23 cellular contexts compared by ENCODE assay signal in the genomic region with DNA sequence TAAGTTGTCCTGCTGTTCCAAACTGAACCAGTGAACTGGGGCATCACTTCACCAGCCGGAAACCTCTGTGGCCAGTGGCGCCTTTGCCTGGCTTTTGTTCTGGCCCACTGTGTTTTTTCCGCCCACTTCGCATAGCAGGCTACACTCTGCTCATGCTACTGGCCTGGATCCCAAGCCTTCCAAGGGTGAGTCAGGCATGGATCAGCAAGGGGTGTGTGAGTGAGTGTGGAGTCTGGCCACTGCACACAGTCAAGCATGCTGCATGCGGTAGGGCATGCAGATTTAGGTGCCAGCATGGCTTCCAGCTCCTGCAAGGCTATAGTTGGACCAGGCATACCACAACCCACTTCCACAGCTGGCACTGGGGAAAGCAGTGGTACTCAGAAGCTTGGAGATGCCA.
"Had no signal": no experiment of that assay in that cellular context is flagged by ENCODE, and none has a peak within 500 bp of the region (broad histone marks: within the 10 kb centered on the region; RNA-seq: fewer than 3 reads in every experiment).

No MANE protein-coding gene starts in this region.

- H3K27me3 ChIP-seq: colonic mucosa, heart right ventricle, neutrophil, spleen, tibial artery, upper lobe of right lung, vagina had no signal

- H3K36me3 ChIP-seq: colonic mucosa, heart right ventricle, left ventricle myocardium inferior, neutrophil, spleen, tibial artery, upper lobe of right lung, vagina had no signal

- H3K4me3 ChIP-seq: colonic mucosa, heart right ventricle, left ventricle myocardium inferior, lung, spleen, tibial artery, upper lobe of right lung, vagina had no signal

- FAIRE-seq: frontal cortex, keratinocyte had no signal

- DNase-seq: colonic mucosa; dermis blood vessel endothelial cell; erythroblast; heart right ventricle; hypothalamus; left cardiac atrium; left ventricle myocardium inferior; mesenchymal stem cell; naive B cell; nephron progenitor cell; spleen; stimulated activated CD4-positive, alpha-beta T cell treated with anti-CD3 and anti-CD28 coated beads, Interleukin-15, amount 100 ng/mL, for 24 hours; stimulated activated CD4-positive, alpha-beta T cell treated with anti-CD3 and anti-CD28 coated beads, Interleukin-1b, Interleukin-23, amount 100 ng/mL, for 48 hours; stimulated activated CD4-positive, alpha-beta T cell treated with anti-CD3 and anti-CD28 coated beads, Interleukin-4, amount 100 ng/mL, for 24 hours; tibial artery; upper lobe of right lung had no signal

- ATAC-seq: heart right ventricle; left cardiac atrium; sciatic nerve; stimulated activated memory B cell treated with anti-CD40 and anti-IgM and Interleukin-4, amounts not matched to agents 10 μg/mL and 1 μg/mL and 100 μg/mL, for 72 hours; upper lobe of right lung had no signal

- H3K9me3 ChIP-seq: colonic mucosa, neutrophil, vagina had no signal

- H3K4me1 ChIP-seq: colonic mucosa, heart right ventricle, left ventricle myocardium inferior, spleen, tibial artery, upper lobe of right lung, vagina had no signal

- H3K27ac ChIP-seq: colonic mucosa, heart right ventricle, left ventricle myocardium inferior, neutrophil, spleen, tibial artery, upper lobe of right lung, vagina had no signal
